In genomic region chr15:41495736-41496599, GRCh38 we compare ENCODE assay signal across 1 cellular context.
A peak's percentile ranks its signal among the peaks of the same experiment; 100 is the strongest.
TF ChIP-seq lines count a peak whose summit lies in the region.

No MANE protein-coding gene starts in this region.

TF ChIP-seq in GM12878, 131 proteins besides CTCF, POLR2A, EP300 and RAD21:
- TF ChIP-seq IKZF1 (conservative IDR thresholded peaks at IDR 0.05): peak; percentile 38
- no peak for TF ChIP-seq RELB (IDR thresholded peaks at IDR 0.05; ENCODE audit: low read depth)
- no peak for TF ChIP-seq ZBTB33 (IDR thresholded peaks at IDR 0.05)
- TF ChIP-seq WRNIP1 (IDR thresholded peaks at IDR 0.05; ENCODE audit: borderline replicate concordance, low read depth, low read length): no peak
